In genomic region chr3:47578691-47579632, GRCh38 we compare ENCODE assay signal across 7 cellular contexts. TPM values are rescaled to one million over a fixed set of nuclear protein-coding genes. Genes with fewer than 3 reads are reported as not detected.
DNase-seq lines count a peak whose midpoint lies in the region; ATAC-seq, FAIRE-seq and TF ChIP-seq lines count a peak whose summit lies in the region.

CSPG5 (minus strand) TSS chr3:47578865; CDS start chr3:47578693, 172 bp downstream.

- no TSS peak for BruUV-seq in PC-3 (replicated peaks; lab: Mats Ljungman, UMichigan)

- FAIRE-seq in astrocyte (lab: Jason Lieb, UNC) = no peak

- no peaks in the 10 kb centered on the region for H3K9me3 Mint-ChIP-seq in astrocyte (ENCODE audit: unreplicated experiment)

- H3K9me3 ChIP-seq in PC-3 (ENCODE audit: low read length) (no peaks in the 10 kb centered on the region), astrocyte (ENCODE audit: insufficient read depth, low read depth, low read length) (no peaks in the 10 kb centered on the region), skeletal muscle satellite cell (replicated peaks; ENCODE audit: low read length) (no peaks in the 10 kb centered on the region)

- H4K20me1 ChIP-seq in PC-3 (ENCODE audit: low read length) (no peaks in the 10 kb centered on the region), astrocyte (ENCODE audit: insufficient read depth, low read length) (peaks cover 22% of the 10 kb centered on the region)

- H3K4me3 Mint-ChIP-seq in astrocyte (ENCODE audit: unreplicated experiment) = peak within 1 kb of the TSS; percentile 64

- POLR2A ChIA-PET in PC-3 (lab: Charles Lee; ENCODE audit: unreplicated experiment) = interaction anchor here (0.6 kb wide), 1 partner anchor 29 kb away, joined by 3 read pairs; no protein-coding TSS in a partner anchor

- H3K27me3 Mint-ChIP-seq in astrocyte (ENCODE audit: low read depth, unreplicated experiment) = peaks cover 22% of the 10 kb centered on the region

- no peaks in the 10 kb centered on the region for H3F3A ChIP-seq in PC-3 (ENCODE audit: low read length, unreplicated experiment)

- H3K9ac ChIP-seq in PC-3 (ENCODE audit: low read length) = no peak within 1 kb of the TSS
- no peak within 1 kb of the TSS for H3K9ac ChIP-seq in astrocyte (ENCODE audit: low read length)
- H3K9ac ChIP-seq in skeletal muscle satellite cell (ENCODE audit: low read depth, low read length) = no peak within 1 kb of the TSS

- H3K4me1 ChIP-seq in PC-3 (ENCODE audit: insufficient read depth, low read length) (no peaks in the 10 kb centered on the region; the same call in 1 of the 2 replicates), astrocyte (ENCODE audit: insufficient read depth, low read length) (no peaks in the 10 kb centered on the region), skeletal muscle satellite cell (ENCODE audit: control insufficient read depth, insufficient read depth, low read length) (peaks cover 5% of the 10 kb centered on the region)

- peak; percentile 65 for ATAC-seq in GM19023 (IDR thresholded peaks at IDR 0.05; ENCODE audit: unreplicated experiment)
- peak; percentile 53 for ATAC-seq in PC-3
- ATAC-seq in GM19035 (IDR thresholded peaks at IDR 0.05; ENCODE audit: unreplicated experiment) = no peak

- H3K79me2 ChIP-seq in PC-3 (ENCODE audit: low read length) = no peaks in the 10 kb centered on the region
- no peaks in the 10 kb centered on the region for H3K79me2 ChIP-seq in astrocyte (ENCODE audit: insufficient read depth, low read length)

- H3K4me2 ChIP-seq in PC-3 (ENCODE audit: low read length) (peak within 1 kb of the TSS; percentile 87), astrocyte (ENCODE audit: low read length) (peak within 1 kb of the TSS; percentile 81), skeletal muscle satellite cell (ENCODE audit: low read length) (peak within 1 kb of the TSS; percentile 85)

- H3K36me3 Mint-ChIP-seq in astrocyte (ENCODE audit: low read depth, unreplicated experiment) = peaks cover 10% of the 10 kb centered on the region

- TF ChIP-seq CTCF in PC-3 (conservative IDR thresholded peaks at IDR 0.05; ENCODE audit: low read depth, low read length) = no peak
- TF ChIP-seq CTCF in astrocyte (IDR thresholded peaks at IDR 0.05; ENCODE audit: insufficient read depth, low read depth, low read length) = no peak

- CTCF ChIA-PET in PC-3 (lab: Charles Lee) = interaction anchor here (0.6 kb wide), 1 partner anchor 57 kb away, joined by 3 read pairs; no protein-coding TSS in a partner anchor

- H2AFZ ChIP-seq in PC-3 (ENCODE audit: low read length) (peak within 1 kb of the TSS; percentile 81), astrocyte (ENCODE audit: low read depth, low read length) (peak within 1 kb of the TSS; percentile 60)

- H3K36me3 ChIP-seq in PC-3 (ENCODE audit: low read depth, low read length) (no peaks in the 10 kb centered on the region), astrocyte (ENCODE audit: insufficient read depth, low read length) (no peaks in the 10 kb centered on the region), skeletal muscle satellite cell (ENCODE audit: insufficient read depth, low read length) (no peaks in the 10 kb centered on the region)

- no peak within 1 kb of the TSS for H3K27ac Mint-ChIP-seq in astrocyte (ENCODE audit: unreplicated experiment)

- intact Hi-C loops in PC-3 (cut with micrococcal nuclease) = no loop called here

- H3K4me3 ChIP-seq in PC-3 (ENCODE audit: low read length) (peak within 1 kb of the TSS; percentile 65), astrocyte (ENCODE audit: insufficient read depth, low read depth, low read length) (peak within 1 kb of the TSS; percentile 42), iPS-11a (ENCODE audit: low read depth, low read length) (peak within 1 kb of the TSS; percentile 33), skeletal muscle satellite cell (ENCODE audit: low read length) (peak within 1 kb of the TSS; percentile 66)

- peaks cover 12% of the 10 kb centered on the region for H3K27me3 ChIP-seq in PC-3 (ENCODE audit: low read length)
- peaks cover 21% of the 10 kb centered on the region for H3K27me3 ChIP-seq in astrocyte (ENCODE audit: insufficient read depth, low read length)
- H3K27me3 ChIP-seq in skeletal muscle satellite cell (ENCODE audit: control insufficient read depth, insufficient read depth, low read length) = peaks cover 33% of the 10 kb centered on the region

- H3K4me1 Mint-ChIP-seq in astrocyte (ENCODE audit: low read depth, unreplicated experiment) = peaks cover 1% of the 10 kb centered on the region

- H3K27ac ChIP-seq in PC-3 (ENCODE audit: low read length) = no peak within 1 kb of the TSS
- no peak within 1 kb of the TSS for H3K27ac ChIP-seq in astrocyte (ENCODE audit: low read depth, low read length)

- DNase-seq in PC-3 (no peak), astrocyte (ENCODE audit: low read depth) (no peak), NCI-H1048 (lab: John Stamatoyannopoulos, UW) (no peak)

- H3K9me2 ChIP-seq in PC-3 (replicated peaks; ENCODE audit: low read length) = no peaks in the 10 kb centered on the region

RNA-seq across cellular contexts. Expression of gene CSPG5, which starts in this region (rescaled TPM):
- total RNA-seq in PC-3 (2014; rRNA removed) = 0.66 and 1.2 TPM in 2 replicates
- total RNA-seq in astrocyte = 1.2 and 2.2 TPM in 2 replicates
- 0.22 and 0.25 TPM in 2 replicates for total RNA-seq in skeletal muscle satellite cell (2012; rRNA removed)
